Comparison of ENCODE assay signal across 8 cellular contexts in genomic region chr7:143008007-143008901, GRCh38. TPM values are rescaled to one million over a fixed set of nuclear protein-coding genes. Genes with fewer than 3 reads are reported as not detected.
A peak's percentile ranks its signal among the peaks of the same experiment; 100 is the strongest.
DNase-seq lines count a peak whose midpoint lies in the region; ATAC-seq, FAIRE-seq and TF ChIP-seq lines count a peak whose summit lies in the region.

No MANE protein-coding gene starts in this region.

- H3K27ac ChIP-seq in 22Rv1 (no peak overlapping the region), VCaP (no peak overlapping the region), brain microvascular endothelial cell (no peak overlapping the region)

- peak; percentile 77 for ATAC-seq in HG02763 (IDR thresholded peaks at IDR 0.05; ENCODE audit: unreplicated experiment)

- no peaks in the 10 kb centered on the region for H3K36me3 ChIP-seq in brain microvascular endothelial cell (replicated peaks)

- H3K4me3 ChIP-seq in brain microvascular endothelial cell (ENCODE audit: low read depth, low read length), result no peak overlapping the region

- DNase-seq in GM12891 (ENCODE audit: insufficient read length, low spot score), result peak; percentile 36
- peak; percentile 53 for DNase-seq in NCI-H1417 treated with DMSO at 0.1 percent for 48 hours (lab: John Stamatoyannopoulos, UW)
- DNase-seq in brain microvascular endothelial cell, result peak; percentile 67
- DNase-seq in immature natural killer cell, result peak; percentile 66 to 75 (median 69)
- DNase-seq in stimulated activated CD4-positive, alpha-beta T cell treated with anti-CD3 and anti-CD28 coated beads, Interleukin-1b, Interleukin-23, amount 100 ng/mL, for 24 hours (ENCODE audit: low read depth in 4 of 4, low spot score in 1 of 4), result peak; percentile 60 to 81 (median 74)

- H3K27me3 ChIP-seq in brain microvascular endothelial cell (replicated peaks), result no peaks in the 10 kb centered on the region

- peaks cover 2 to 5% (median 4%) of the 10 kb centered on the region in 3 donors for H3K27me3 Mint-ChIP-seq in immature natural killer cell (ENCODE audit: low read depth in 3 of 3)

- peak; percentile 86 for FAIRE-seq in GM12891 (lab: Jason Lieb, UNC)

- no peak overlapping the region for H3K4me3 Mint-ChIP-seq in immature natural killer cell

- no peak overlapping the region for H3K27ac Mint-ChIP-seq in immature natural killer cell

- no peaks in the 10 kb centered on the region for H3K36me3 Mint-ChIP-seq in immature natural killer cell

- in situ Hi-C loops in brain microvascular endothelial cell (cut with HindIII; ENCODE audit: low pct_ligation_motif_present, low sequenced_read_pairs), result loop anchor here (25.0 kb wide), 1 partner anchor 204 kb away; the partner anchor contains the start of gene TAS2R40

- H3K9me3 Mint-ChIP-seq in immature natural killer cell, result no peaks in the 10 kb centered on the region

- TF ChIP-seq CTCF in 22Rv1 (IDR thresholded peaks at IDR 0.05) (peak; percentile 99), VCaP (conservative IDR thresholded peaks at IDR 0.05) (peak; percentile 98), brain microvascular endothelial cell (IDR thresholded peaks at IDR 0.05; ENCODE audit: low read depth, low read length, missing control alignments) (peak; percentile 97)

- TF ChIP-seq POLR2A in GM12891 (IDR thresholded peaks at IDR 0.05; ENCODE audit: low read depth, low read length), result no peak

- peaks cover 2 to 9% of the 10 kb centered on the region in 2 donors for H3K4me1 Mint-ChIP-seq in immature natural killer cell

TF ChIP-seq in GM12891, 5 proteins besides CTCF, POLR2A, EP300 and RAD21:
- TF ChIP-seq TAF1 (IDR thresholded peaks at IDR 0.05; ENCODE audit: low read depth, low read length), result no peak
- no peak for TF ChIP-seq PAX5 (IDR thresholded peaks at IDR 0.05; ENCODE audit: insufficient read depth, low read length, severe bottlenecking)
- TF ChIP-seq SPI1 (IDR thresholded peaks at IDR 0.05; ENCODE audit: low read depth, low read length), result no peak
- TF ChIP-seq POLR2AphosphoS5 (IDR thresholded peaks at IDR 0.05; ENCODE audit: low read depth, low read length), result no peak
- TF ChIP-seq POU2F2 (IDR thresholded peaks at IDR 0.05; ENCODE audit: low read depth, low read length), result no peak

RNA-seq across cellular contexts. Expression of gene OR9A2, which starts 18.7 kb away (rescaled TPM):
- not detected for polyA plus RNA-seq in GM12891 (2012; ENCODE audit: low read depth, missing spikeins)
- polyA plus RNA-seq in immature natural killer cell, result not detected

RNA-seq across cellular contexts. Expression of gene OR6V1, which starts 43.9 kb away (rescaled TPM):
- polyA plus RNA-seq in GM12891 (2012; ENCODE audit: low read depth, missing spikeins), result not detected
- polyA plus RNA-seq in immature natural killer cell, result not detected

RNA-seq across cellular contexts. Expression of gene KEL, which starts 46.1 kb away (rescaled TPM):
- 0.39 TPM for polyA plus RNA-seq in GM12891 (2012; ENCODE audit: low read depth, missing spikeins)
- polyA plus RNA-seq in immature natural killer cell, result not detected
